ENCODE assay signal across 33 cellular contexts in genomic region chr7:96221888-96222287, GRCh38.
"Had no signal": no experiment of that assay in that cellular context is flagged by ENCODE, and none has a peak within 500 bp of the region (broad histone marks: within the 10 kb centered on the region; RNA-seq: fewer than 3 reads in every experiment).

No MANE protein-coding gene starts in this region.

- H3K36me3 ChIP-seq: adrenal gland, ascending aorta, brain microvascular endothelial cell, breast epithelium, cardiac muscle cell had no signal

- H3K27me3 ChIP-seq: adrenal gland, ascending aorta, body of pancreas, brain microvascular endothelial cell, breast epithelium, cardiac muscle cell had no signal

- ATAC-seq: activated naive CD4-positive, alpha-beta T cell treated with anti-CD3 and anti-CD28 coated beads, Interleukin-2, amount 50 U/mL, for 72 hours; activated naive CD8-positive, alpha-beta T cell treated with anti-CD3 and anti-CD28 coated beads, Interleukin-2, amount 50 U/mL, for 24 hours; activated T-cell treated with anti-CD3 and anti-CD28 coated beads, Interleukin-2, amount 50 U/mL, for 4 hours; activated T-cell treated with anti-CD3 and anti-CD28 coated beads, Interleukin-2, amount 50 U/mL, for 72 hours; activated T-helper 17 cell treated with anti-CD3 and anti-CD28 coated beads, Interleukin-2, amount 50 U/mL, for 72 hours; body of pancreas had no signal

- H3K4me1 ChIP-seq: ascending aorta, body of pancreas had no signal

- FAIRE-seq: astrocyte, bronchial epithelial cell had no signal

- H3K27ac ChIP-seq: adrenal gland, ascending aorta, body of pancreas, brain microvascular endothelial cell, breast epithelium, cardiac muscle cell had no signal

- H3K4me3 ChIP-seq: adrenal gland, ascending aorta, body of pancreas, breast epithelium, cardiac muscle cell had no signal

- H3K9me3 ChIP-seq: adrenal gland, ascending aorta, body of pancreas, breast epithelium had no signal

- DNase-seq: activated effector memory CD4-positive, alpha-beta T cell treated with anti-CD3 and anti-CD28 coated beads, Interleukin-2, amount 50 U/mL, for 16 hours; activated effector memory CD4-positive, alpha-beta T cell treated with Interleukin-2 at 50 U/mL for 16 hours; activated gamma-delta T cell; activated gamma-delta T cell treated with Interleukin-2 at 50 U/mL for 16 hours; activated naive CD4-positive, alpha-beta T cell; activated naive CD4-positive, alpha-beta T cell treated with anti-CD3 and anti-CD28 coated beads for 36 hours; activated naive CD4-positive, alpha-beta T cell treated with anti-CD3 and anti-CD28 coated beads, Interleukin-2, amount 10 ng/mL, durations not matched to agents 7 days and 5 days; activated naive CD4-positive, alpha-beta T cell treated with anti-CD3 and anti-CD28 coated beads, Interleukin-2, amount 50 U/mL, for 16 hours; activated naive CD4-positive, alpha-beta T cell treated with Interleukin-2 at 50 U/mL for 16 hours; activated naive CD8-positive, alpha-beta T cell treated with anti-CD3 and anti-CD28 coated beads for 36 hours; activated naive CD8-positive, alpha-beta T cell treated with anti-CD3 and anti-CD28 coated beads, Interleukin-2, amount 10 ng/mL, durations not matched to agents 7 days and 5 days; activated naive CD8-positive, alpha-beta T cell treated with anti-CD3 and anti-CD28 coated beads, Interleukin-2, amount 50 U/mL, for 24 hours; activated T-cell treated with anti-CD3 and anti-CD28 coated beads, Interleukin-2, amount 50 U/mL, for 1 hour; activated T-cell treated with anti-CD3 and anti-CD28 coated beads, Interleukin-2, amount 50 U/mL, for 24 hours; activated T-cell treated with anti-CD3 and anti-CD28 coated beads, Interleukin-2, amount 50 U/mL, for 4 hours; activated T-cell treated with anti-CD3 and anti-CD28 coated beads, Interleukin-2, amount 50 U/mL, for 48 hours; activated T-cell treated with anti-CD3 and anti-CD28 coated beads, Interleukin-2, amount 50 U/mL, for 72 hours; adrenal gland; amniotic stem cell; amygdala; anterior cingulate cortex; aorta; body of pancreas; brain microvascular endothelial cell; central memory CD4-positive, alpha-beta T cell; cerebellar nuclear complex had no signal
